6 cellular contexts compared by ENCODE assay signal in genomic region chr14:25508845-25509244, GRCh38.
"Had no signal": no experiment of that assay in that cellular context is flagged by ENCODE, and none has a peak within 500 bp of the region (broad histone marks: within the 10 kb centered on the region; RNA-seq: fewer than 3 reads in every experiment).

No MANE protein-coding gene starts in this region.

- DNase-seq: IMR-90, KBM-7, KG1 had no signal

- H3K4me3 ChIP-seq: K562 had no signal

- ATAC-seq: HepG2, K562 had no signal

- H3K27ac ChIP-seq: HL-60 had no signal
